ENCODE assay signal across 16 cellular contexts in genomic region chr1:230340778-230341546, GRCh38.
"Had no signal": no experiment of that assay in that cellular context is flagged by ENCODE, and none has a peak within 500 bp of the region (broad histone marks: within the 10 kb centered on the region; RNA-seq: fewer than 3 reads in every experiment).

No MANE protein-coding gene starts in this region.

- H3K4me3 Mint-ChIP-seq: activated CD4-positive, alpha-beta memory T cell treated with anti-CD3 and anti-CD28 coated beads, Interleukin-2, amount 10 ng/mL, durations not matched to agents 7 days and 5 days; activated naive CD4-positive, alpha-beta T cell treated with anti-CD3 and anti-CD28 coated beads, Interleukin-2, amount 10 ng/mL, durations not matched to agents 7 days and 5 days; activated T-cell treated with anti-CD3 and anti-CD28 coated beads, Interleukin-2, amount 50 U/mL, for 24 hours; mesothelial cell of epicardium; stimulated activated naive B cell treated with anti-CD40 and anti-IgM and Interleukin-4, amounts not matched to agents 10 μg/mL and 1 μg/mL and 100 μg/mL, for 72 hours; WTC11 had no signal

- H3K27ac ChIP-seq: cardiac muscle cell, colonic mucosa, ovary, upper lobe of left lung had no signal

- H3K4me1 ChIP-seq: colonic mucosa, upper lobe of left lung had no signal

- DNase-seq: activated CD4-positive, alpha-beta memory T cell treated with anti-CD3 and anti-CD28 coated beads, Interleukin-2, amount 10 ng/mL, durations not matched to agents 7 days and 5 days; activated CD4-positive, alpha-beta T cell treated with anti-CD3 and anti-CD28 coated beads for 4 hours; activated naive CD4-positive, alpha-beta T cell treated with anti-CD3 and anti-CD28 coated beads, Interleukin-2, amount 10 ng/mL, durations not matched to agents 7 days and 5 days; activated T-cell treated with anti-CD3 and anti-CD28 coated beads, Interleukin-2, amount 50 U/mL, for 24 hours; colonic mucosa; ovary; stimulated activated CD4-positive, alpha-beta T cell treated with anti-CD3 and anti-CD28 coated beads, Interleukin-15, amount 100 ng/mL, for 24 hours; stimulated activated CD4-positive, alpha-beta T cell treated with anti-CD3 and anti-CD28 coated beads, Interleukin-4, amount 100 ng/mL, for 1 hour; stimulated activated naive B cell treated with anti-CD40 and anti-IgM and Interleukin-4, amounts not matched to agents 10 μg/mL and 1 μg/mL and 100 μg/mL, for 72 hours; T-helper 2 cell; upper lobe of left lung had no signal

- H3K9me3 Mint-ChIP-seq: activated CD4-positive, alpha-beta memory T cell treated with anti-CD3 and anti-CD28 coated beads, Interleukin-2, amount 10 ng/mL, durations not matched to agents 7 days and 5 days; activated naive CD4-positive, alpha-beta T cell treated with anti-CD3 and anti-CD28 coated beads, Interleukin-2, amount 10 ng/mL, durations not matched to agents 7 days and 5 days; activated T-cell treated with anti-CD3 and anti-CD28 coated beads, Interleukin-2, amount 50 U/mL, for 24 hours; stimulated activated naive B cell treated with anti-CD40 and anti-IgM and Interleukin-4, amounts not matched to agents 10 μg/mL and 1 μg/mL and 100 μg/mL, for 72 hours; WTC11 had no signal

- H3K4me1 Mint-ChIP-seq: activated CD4-positive, alpha-beta memory T cell treated with anti-CD3 and anti-CD28 coated beads, Interleukin-2, amount 10 ng/mL, durations not matched to agents 7 days and 5 days; activated naive CD4-positive, alpha-beta T cell treated with anti-CD3 and anti-CD28 coated beads, Interleukin-2, amount 10 ng/mL, durations not matched to agents 7 days and 5 days; mesothelial cell of epicardium; stimulated activated naive B cell treated with anti-CD40 and anti-IgM and Interleukin-4, amounts not matched to agents 10 μg/mL and 1 μg/mL and 100 μg/mL, for 72 hours; WTC11 had no signal

- H3K36me3 ChIP-seq: cardiac muscle cell, colonic mucosa, ovary, upper lobe of left lung had no signal

- H3K4me3 ChIP-seq: cardiac muscle cell, colonic mucosa, lung, ovary, upper lobe of left lung had no signal

- ATAC-seq: esophagus mucosa; stimulated activated naive B cell treated with anti-CD40 and anti-IgM and Interleukin-4, amounts not matched to agents 10 μg/mL and 1 μg/mL and 100 μg/mL, for 72 hours; WTC11 had no signal

- H3K36me3 Mint-ChIP-seq: activated naive CD4-positive, alpha-beta T cell treated with anti-CD3 and anti-CD28 coated beads, Interleukin-2, amount 10 ng/mL, durations not matched to agents 7 days and 5 days; mesothelial cell of epicardium; stimulated activated naive B cell treated with anti-CD40 and anti-IgM and Interleukin-4, amounts not matched to agents 10 μg/mL and 1 μg/mL and 100 μg/mL, for 72 hours had no signal

- H3K27ac Mint-ChIP-seq: activated CD4-positive, alpha-beta memory T cell treated with anti-CD3 and anti-CD28 coated beads, Interleukin-2, amount 10 ng/mL, durations not matched to agents 7 days and 5 days; activated naive CD4-positive, alpha-beta T cell treated with anti-CD3 and anti-CD28 coated beads, Interleukin-2, amount 10 ng/mL, durations not matched to agents 7 days and 5 days; activated T-cell treated with anti-CD3 and anti-CD28 coated beads, Interleukin-2, amount 50 U/mL, for 24 hours; mesothelial cell of epicardium; stimulated activated naive B cell treated with anti-CD40 and anti-IgM and Interleukin-4, amounts not matched to agents 10 μg/mL and 1 μg/mL and 100 μg/mL, for 72 hours; WTC11 had no signal

- H3K27me3 ChIP-seq: cardiac muscle cell, colonic mucosa, ovary, upper lobe of left lung had no signal

- H3K9me3 ChIP-seq: colonic mucosa, ovary, upper lobe of left lung had no signal
